In the genomic region with DNA sequence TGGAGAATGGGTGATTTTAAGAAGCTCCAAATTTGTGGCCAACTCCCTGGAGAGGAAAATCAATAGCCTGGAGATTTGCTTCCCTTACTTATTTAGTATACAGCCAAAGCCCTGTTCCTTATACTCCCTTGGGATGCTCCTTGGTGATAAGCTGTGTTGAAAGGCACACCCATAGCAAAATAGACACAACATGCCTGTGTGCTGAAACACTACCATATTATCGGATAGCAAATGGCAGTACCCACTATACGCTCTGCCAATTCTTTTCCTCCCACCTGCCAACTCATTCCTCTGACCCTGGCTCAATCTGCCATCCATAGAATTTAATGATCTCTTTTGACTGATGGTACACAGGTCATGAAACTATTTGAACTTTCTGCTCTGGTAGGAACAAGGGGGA, we compare ENCODE assay signal across 28 cellular contexts.
"Had no signal": no experiment of that assay in that cellular context is flagged by ENCODE, and none has a peak within 500 bp of the region (broad histone marks: within the 10 kb centered on the region; RNA-seq: fewer than 3 reads in every experiment).

No MANE protein-coding gene starts in this region.

- H3K9me3 ChIP-seq: adrenal gland, SJSA1 had no signal

- H3K36me3 ChIP-seq: adrenal gland, SJSA1 had no signal

- H3K4me1 Mint-ChIP-seq: activated naive CD8-positive, alpha-beta T cell treated with anti-CD3 and anti-CD28 coated beads, Interleukin-2, amount 10 ng/mL, durations not matched to agents 7 days and 5 days had no signal

- H3K27ac Mint-ChIP-seq: activated naive CD8-positive, alpha-beta T cell treated with anti-CD3 and anti-CD28 coated beads, Interleukin-2, amount 10 ng/mL, durations not matched to agents 7 days and 5 days; activated T-cell treated with anti-CD3 and anti-CD28 coated beads, Interleukin-2, amount 50 U/mL, for 72 hours; activated T-helper 2 cell treated with anti-CD3 and anti-CD28 coated beads, Interferon-gamma antibody, Interleukin-2, Interleukin-4, amounts not matched to agents 10 μg/mL and 5 μg/mL and 100 μg/mL, durations not matched to agents 14 hours and 24 hours and 36 hours; T-helper 1 cell treated with Interleukin-12 subunit alpha and Interleukin-12 subunit beta and Interleukin-4 antibody, amounts not matched to agents 30 μg/mL and 1 μg/mL, for 36 hours; WTC11 had no signal

- H3K27me3 Mint-ChIP-seq: activated naive CD8-positive, alpha-beta T cell treated with anti-CD3 and anti-CD28 coated beads, Interleukin-2, amount 10 ng/mL, durations not matched to agents 7 days and 5 days had no signal

- H3K27ac ChIP-seq: adrenal gland, SJSA1 had no signal

- H3K27me3 ChIP-seq: adrenal gland, SJSA1 had no signal

- DNase-seq: activated CD4-positive, alpha-beta T cell treated with anti-CD3 and anti-CD28 coated beads for 48 hours; activated CD4-positive, alpha-beta T cell treated with anti-CD3 and anti-CD28 coated beads, Interleukin-2, amount 50 U/mL, for 48 hours; activated CD4-positive, CD25-positive, alpha-beta regulatory T cell treated with anti-CD3 and anti-CD28 coated beads, Interleukin-2, amount 50 U/mL, for 72 hours; activated gamma-delta T cell treated with Interleukin-2 at 50 U/mL for 16 hours; activated naive CD4-positive, alpha-beta T cell treated with anti-CD3 and anti-CD28 coated beads, Interleukin-2, amount 50 U/mL, for 16 hours; activated naive CD8-positive, alpha-beta T cell treated with anti-CD3 and anti-CD28 coated beads, Interleukin-2, amount 10 ng/mL, durations not matched to agents 7 days and 5 days; activated T-cell treated with anti-CD3 and anti-CD28 coated beads for 4 hours; activated T-cell treated with anti-CD3 and anti-CD28 coated beads, Interleukin-2, amount 50 U/mL, for 72 hours; adrenal gland; anterior cingulate cortex; IMR-90; Kasumi-1; KBM-7; NCI-H146; NCI-H187 treated with DMSO at 0.1 percent for 48 hours; NCI-H2081 treated with DMSO at 0.1 percent for 48 hours; NCI-H526 treated with DMSO at 0.1 percent for 48 hours; NCI-H82; NK-92 treated with Interleukin-12 subunit alpha and Interleukin-12 subunit beta, amount 100 ng/mL, for 24 hours; OCI-M1; RPMI8226; SHP77 had no signal

- H3K4me3 Mint-ChIP-seq: activated naive CD8-positive, alpha-beta T cell treated with anti-CD3 and anti-CD28 coated beads, Interleukin-2, amount 10 ng/mL, durations not matched to agents 7 days and 5 days; activated T-cell treated with anti-CD3 and anti-CD28 coated beads, Interleukin-2, amount 50 U/mL, for 72 hours; T-helper 1 cell treated with Interleukin-12 subunit alpha and Interleukin-12 subunit beta and Interleukin-4 antibody, amounts not matched to agents 30 μg/mL and 1 μg/mL, for 36 hours; WTC11 had no signal

- H3K4me1 ChIP-seq: adrenal gland had no signal

- H3K36me3 Mint-ChIP-seq: activated naive CD8-positive, alpha-beta T cell treated with anti-CD3 and anti-CD28 coated beads, Interleukin-2, amount 10 ng/mL, durations not matched to agents 7 days and 5 days; WTC11 had no signal

- H3K4me3 ChIP-seq: adrenal gland, SJSA1 had no signal

- H3K9me3 Mint-ChIP-seq: activated T-cell treated with anti-CD3 and anti-CD28 coated beads, Interleukin-2, amount 50 U/mL, for 72 hours; activated T-helper 2 cell treated with anti-CD3 and anti-CD28 coated beads, Interferon-gamma antibody, Interleukin-2, Interleukin-4, amounts not matched to agents 10 μg/mL and 5 μg/mL and 100 μg/mL, durations not matched to agents 14 hours and 24 hours and 36 hours; T-helper 1 cell treated with Interleukin-12 subunit alpha and Interleukin-12 subunit beta and Interleukin-4 antibody, amounts not matched to agents 30 μg/mL and 1 μg/mL, for 36 hours; WTC11 had no signal

- ATAC-seq: activated T-cell treated with anti-CD3 and anti-CD28 coated beads, Interleukin-2, amount 50 U/mL, for 72 hours; Panc1; SK-N-SH treated with all-trans-retinoic acid at 6 μM for 48 hours; WTC11 had no signal
